Comparison of ENCODE assay signal across 8 cellular contexts in the genomic region with DNA sequence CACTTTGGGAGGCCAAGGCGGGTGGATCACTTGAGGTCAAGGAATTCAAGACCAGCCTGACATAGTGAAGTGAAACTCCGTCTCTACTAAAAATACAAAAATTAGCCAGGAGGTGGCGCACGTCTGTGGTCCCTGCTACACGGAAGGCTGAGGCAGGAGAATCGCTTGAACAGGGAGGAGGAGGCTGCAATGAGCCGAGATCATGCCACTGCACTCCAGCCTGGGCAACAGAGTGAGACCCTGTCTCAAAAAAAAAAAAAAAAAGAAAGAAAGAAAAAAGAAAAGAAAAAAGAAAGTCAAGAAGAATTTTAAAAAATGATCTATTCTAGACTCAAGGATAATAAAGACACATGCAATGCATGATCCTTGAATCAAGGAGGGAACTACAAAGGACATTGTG. TPM values are rescaled to one million over a fixed set of nuclear protein-coding genes. Genes with fewer than 3 reads are reported as not detected.
DNase-seq lines count a peak whose midpoint lies in the region; ATAC-seq and TF ChIP-seq lines count a peak whose summit lies in the region.
"Not testable (repeated sequence)": the region's sequence is repeated elsewhere in the genome, so short reads cannot be mapped to it uniquely, and the experiment has no call there.

No MANE protein-coding gene starts in this region.

- not testable (repeated sequence) for H3K4me1 ChIP-seq in left ventricle myocardium inferior; thoracic aorta (ENCODE audit: control insufficient read depth in 1 of 2, low read depth in 2 of 2)

- H3K27ac Mint-ChIP-seq in activated CD4-positive, alpha-beta T cell treated with anti-CD3 and anti-CD28 coated beads for 36 hours; progenitor cell of endocrine pancreas: not testable (repeated sequence)

- not testable (repeated sequence) for H3K9me3 ChIP-seq in left ventricle myocardium inferior (replicated peaks); thoracic aorta

- not testable (repeated sequence) for H3K27me3 ChIP-seq in brain microvascular endothelial cell (replicated peaks); left ventricle myocardium inferior (ENCODE audit: low read depth); thoracic aorta (replicated peaks; ENCODE audit: insufficient read depth)

- not testable (repeated sequence) for H3K27ac ChIP-seq in brain microvascular endothelial cell; left ventricle myocardium inferior (replicated peaks); thoracic aorta

- peak; percentile 81 for ATAC-seq in activated CD4-positive, alpha-beta T cell treated with anti-CD3 and anti-CD28 coated beads for 36 hours
- not testable (repeated sequence) for ATAC-seq in thoracic aorta (ENCODE audit: insufficient number of reproducible peaks, low FRiP score, low read depth)

- peaks cover 12% of the 10 kb centered on the region for H3K27me3 Mint-ChIP-seq in activated CD4-positive, alpha-beta T cell treated with anti-CD3 and anti-CD28 coated beads for 36 hours
- H3K27me3 Mint-ChIP-seq in progenitor cell of endocrine pancreas, result not testable (repeated sequence)

- POLR2A ChIA-PET in activated CD4-positive, alpha-beta T cell treated with anti-CD3 and anti-CD28 coated beads for 36 hours (lab: Charles Lee), result not testable (repeated sequence)

- TF ChIP-seq EP300 in Ishikawa (IDR thresholded peaks at IDR 0.05; ENCODE audit: borderline replicate concordance), result not testable (repeated sequence)

- peak; percentile 64 for DNase-seq in EL
- peak; percentile 63 for DNase-seq in NOMO-1 treated with DMSO at 0.1 percent for 48 hours (lab: John Stamatoyannopoulos, UW; ENCODE audit: unreplicated experiment)
- peak; percentile 71 for DNase-seq in activated CD4-positive, alpha-beta T cell treated with anti-CD3 and anti-CD28 coated beads for 36 hours
- peak; percentile 65 for DNase-seq in brain microvascular endothelial cell
- peak; percentile 25 for DNase-seq in left ventricle myocardium inferior
- not testable (repeated sequence) for DNase-seq in progenitor cell of endocrine pancreas (ENCODE audit: low spot score, unreplicated experiment); thoracic aorta (ENCODE audit: low spot score)

- CTCF ChIA-PET in activated CD4-positive, alpha-beta T cell treated with anti-CD3 and anti-CD28 coated beads for 36 hours (lab: Charles Lee), result not testable (repeated sequence)

- TF ChIP-seq RAD21 in Ishikawa (IDR thresholded peaks at IDR 0.05; ENCODE audit: low read depth), result peak; percentile 63

- in situ Hi-C loops in brain microvascular endothelial cell (cut with HindIII; ENCODE audit: low pct_ligation_motif_present, low sequenced_read_pairs), result not testable (repeated sequence)

- H3K4me3 Mint-ChIP-seq in activated CD4-positive, alpha-beta T cell treated with anti-CD3 and anti-CD28 coated beads for 36 hours; progenitor cell of endocrine pancreas (ENCODE audit: low read depth): not testable (repeated sequence)

- not testable (repeated sequence) for H3K36me3 Mint-ChIP-seq in activated CD4-positive, alpha-beta T cell treated with anti-CD3 and anti-CD28 coated beads for 36 hours (ENCODE audit: low read depth); progenitor cell of endocrine pancreas (ENCODE audit: insufficient read depth)

- TF ChIP-seq CTCF in brain microvascular endothelial cell (IDR thresholded peaks at IDR 0.05; ENCODE audit: low read depth, low read length, missing control alignments) (peak; percentile 72), left ventricle myocardium inferior (IDR thresholded peaks at IDR 0.05; ENCODE audit: borderline replicate concordance) (peak; percentile 71), progenitor cell of endocrine pancreas (IDR thresholded peaks at IDR 0.05; ENCODE audit: unreplicated experiment) (peak; percentile 65), thoracic aorta (IDR thresholded peaks at IDR 0.05) (peak; percentile 56)

- not testable (repeated sequence) for H3K4me1 Mint-ChIP-seq in activated CD4-positive, alpha-beta T cell treated with anti-CD3 and anti-CD28 coated beads for 36 hours
- peaks cover 12% of the 10 kb centered on the region for H3K4me1 Mint-ChIP-seq in progenitor cell of endocrine pancreas (ENCODE audit: low read depth)

- H3K9me3 Mint-ChIP-seq in activated CD4-positive, alpha-beta T cell treated with anti-CD3 and anti-CD28 coated beads for 36 hours (ENCODE audit: low read depth); progenitor cell of endocrine pancreas (ENCODE audit: low read depth): not testable (repeated sequence)

- not testable (repeated sequence) for H3K36me3 ChIP-seq in brain microvascular endothelial cell (replicated peaks); left ventricle myocardium inferior; thoracic aorta

- intact Hi-C loops in activated CD4-positive, alpha-beta T cell treated with anti-CD3 and anti-CD28 coated beads for 36 hours (cut with DNase I, micrococcal nuclease), result loop anchor here (1.0 to 5.0 kb wide), 6 partner anchors 21 to 312 kb away; no protein-coding TSS in a partner anchor
- intact Hi-C loops in left ventricle myocardium inferior (cut with micrococcal nuclease), result not testable (repeated sequence)

- not testable (repeated sequence) for H3K4me3 ChIP-seq in brain microvascular endothelial cell (ENCODE audit: low read depth, low read length); left ventricle myocardium inferior; thoracic aorta

RNA-seq across cellular contexts. Expression of a gene that starts 32.8 kb away (rescaled TPM):
- 1 to 10 TPM; 1.8 to 1.9 TPM for total RNA-seq in activated CD4-positive, alpha-beta T cell treated with anti-CD3 and anti-CD28 coated beads for 36 hours
- total RNA-seq in left ventricle myocardium inferior (0.27 TPM), progenitor cell of endocrine pancreas (3.7 and 4.7 TPM in 2 replicates), thoracic aorta (1 to 10 TPM; 2.2 to 7.9 TPM)

RNA-seq across cellular contexts. Expression of a gene that starts 36.0 kb away (rescaled TPM):
- total RNA-seq in activated CD4-positive, alpha-beta T cell treated with anti-CD3 and anti-CD28 coated beads for 36 hours, result not detected
- not detected for total RNA-seq in left ventricle myocardium inferior
- total RNA-seq in progenitor cell of endocrine pancreas, result not detected in 2 replicates
- total RNA-seq in thoracic aorta, result not detected

RNA-seq across cellular contexts. Expression of a gene that starts 46.8 kb away (rescaled TPM):
- total RNA-seq in activated CD4-positive, alpha-beta T cell treated with anti-CD3 and anti-CD28 coated beads for 36 hours, result not detected
- total RNA-seq in left ventricle myocardium inferior (219 TPM), progenitor cell of endocrine pancreas (1.2 and 1.4 TPM in 2 replicates), thoracic aorta (not detected)

Comparison
In these comparisons a context has a peak if more than half of its experiments do, and no peak if none do; other contexts are left out.
1. RNA of a gene that starts 46.8 kb away (total RNA-seq): 219 TPM in left ventricle myocardium inferior (single experiment); 1.2 to 1.4 TPM in progenitor cell of endocrine pancreas, not detected in activated CD4-positive, alpha-beta T cell treated with anti-CD3 and anti-CD28 coated beads for 36 hours and not detected in thoracic aorta; every median in the first group is over 10 times any median in the second.
2. Peak in every context shown above with its lines, with median percentiles within 50 percentile points of each other: CTCF ChIP-seq.